In genomic region chr6:53171605-53172467, GRCh38 we compare ENCODE assay signal across 8 cellular contexts. TPM values are rescaled to one million over a fixed set of nuclear protein-coding genes. Genes with fewer than 3 reads are reported as not detected.
A peak's percentile ranks its signal among the peaks of the same experiment; 100 is the strongest.
DNase-seq lines count a peak whose midpoint lies in the region; ATAC-seq and TF ChIP-seq lines count a peak whose summit lies in the region.

No MANE protein-coding gene starts in this region.

- peak; percentile 100 for TF ChIP-seq CTCF in lower lobe of right lung (IDR thresholded peaks at IDR 0.05)

- no peaks in the 10 kb centered on the region for H3K36me3 ChIP-seq in lower lobe of right lung

- H3K9me3 ChIP-seq in lower lobe of right lung, result no peaks in the 10 kb centered on the region

- peak; percentile 70 for ATAC-seq in GM19324 (IDR thresholded peaks at IDR 0.05; ENCODE audit: low FRiP score, unreplicated experiment)
- peak; percentile 86 for ATAC-seq in HG03442 (IDR thresholded peaks at IDR 0.05; ENCODE audit: unreplicated experiment)
- peak; percentile 96 to 99 for ATAC-seq in lower lobe of right lung

- DNase-seq in CD1c-positive myeloid dendritic cell (ENCODE audit: extremely low spot score) (peak; percentile 94), NCI-H774 (lab: John Stamatoyannopoulos, UW) (peak; percentile 58), ecto neural progenitor cell (ENCODE audit: low spot score) (peak; percentile 93), lower lobe of right lung (peak; percentile 93)
- DNase-seq in activated CD4-positive, alpha-beta T cell treated with anti-CD3 and anti-CD28 coated beads, Interleukin-2, amount 50 U/mL, for 48 hours, result peak; percentile 94
- peak; percentile 73 for DNase-seq in stimulated activated CD8-positive, alpha-beta memory T cell treated with anti-CD3 and anti-CD28 coated beads, Interleukin-12 subunit alpha, Interleukin-12 subunit beta, amount 100 ng/mL, for 4 hours (ENCODE audit: low read depth)

- no peak overlapping the region for H3K4me3 ChIP-seq in lower lobe of right lung

- no peaks in the 10 kb centered on the region for H3K27me3 ChIP-seq in lower lobe of right lung (ENCODE audit: low read depth)

- H3K27ac ChIP-seq in lower lobe of right lung, result no peak overlapping the region

- no peaks in the 10 kb centered on the region for H3K4me1 ChIP-seq in lower lobe of right lung

- intact Hi-C loops in lower lobe of right lung (cut with DNase I), result loop anchor here (5.0 kb wide), 1 partner anchor 310 kb away; no protein-coding TSS in a partner anchor

RNA-seq across cellular contexts. Expression of gene GCM1, which starts 23.2 kb away (rescaled TPM):
- not detected for total RNA-seq in lower lobe of right lung
